14 cellular contexts compared by ENCODE assay signal in the genomic region with DNA sequence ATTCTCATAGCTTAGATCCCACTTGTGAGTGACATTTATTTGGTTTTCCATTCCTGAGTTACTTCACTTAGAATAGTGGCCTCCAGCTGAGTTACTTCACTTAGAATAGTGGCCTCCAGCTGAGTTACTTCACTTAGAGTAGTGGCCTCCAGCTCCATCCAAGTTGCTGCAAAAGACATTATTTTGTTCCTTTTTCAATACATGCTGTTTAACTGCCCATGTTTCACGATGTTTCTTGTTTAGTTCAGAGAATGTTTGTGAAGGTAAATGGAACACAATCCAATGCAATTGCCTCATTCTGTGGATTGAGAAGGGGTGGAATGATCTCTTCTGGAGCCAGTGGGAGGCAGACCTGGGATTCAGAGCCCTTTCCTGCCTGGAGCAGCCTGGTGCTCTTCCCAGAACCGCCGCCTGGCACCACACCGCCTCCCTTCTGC.
DNase-seq lines count a peak whose midpoint lies in the region; TF ChIP-seq lines count a peak whose summit lies in the region.
"Had no signal": no experiment of that assay in that cellular context is flagged by ENCODE, and none has a peak within 500 bp of the region (broad histone marks: within the 10 kb centered on the region; RNA-seq: fewer than 3 reads in every experiment).

No MANE protein-coding gene starts in this region.

- H3K4me3 ChIP-seq in A673 (ENCODE audit: low read depth, low read length, poor library complexity, severe bottlenecking) (no peak overlapping the region), HEK293 (ENCODE audit: low read depth, low read length) (no peak overlapping the region), PC-9 (no peak overlapping the region)
- H3K4me3 ChIP-seq: BLaER1 treated with 17β-estradiol and CSF1 and Interleukin-3, amounts not matched to agents 10 nM and 100 nM had no signal

- H3K79me2 ChIP-seq in PC-9 (ENCODE audit: low read depth): no peaks in the 10 kb centered on the region

- H3K4me2 ChIP-seq in PC-9: no peak overlapping the region
- H3K4me2 ChIP-seq: BLaER1 treated with 17β-estradiol and CSF1 and Interleukin-3, amounts not matched to agents 10 nM and 100 nM had no signal

- peaks cover 16% of the 10 kb centered on the region for H3K27me3 ChIP-seq in A673 (replicated peaks; ENCODE audit: insufficient read depth, low read depth, low read length, poor library complexity)
- peaks cover 20% of the 10 kb centered on the region; the same call in 1 of the 2 replicates for H3K27me3 ChIP-seq in PC-9 (ENCODE audit: insufficient read depth, low read depth)
- H3K27me3 ChIP-seq: BLaER1 treated with 17β-estradiol and CSF1 and Interleukin-3, amounts not matched to agents 10 nM and 100 nM had no signal

- BruUV-seq in A673 (replicated peaks; lab: Mats Ljungman, UMichigan) (no TSS peak), PC-9 (replicated peaks; lab: Mats Ljungman, UMichigan) (no TSS peak)

- H3F3A ChIP-seq in PC-9 (ENCODE audit: insufficient read depth, low read depth): no peaks in the 10 kb centered on the region

- no peaks in the 10 kb centered on the region for H3K36me3 ChIP-seq in A673 (ENCODE audit: insufficient read depth, low read length, poor library complexity, severe bottlenecking)
- H3K36me3 ChIP-seq in HEK293 (ENCODE audit: control insufficient read depth in 2 of 2, insufficient read depth in 1 of 2, low read length in 2 of 2): no peaks in the 10 kb centered on the region
- no peaks in the 10 kb centered on the region for H3K36me3 ChIP-seq in PC-9 (ENCODE audit: low read depth)
- H3K36me3 ChIP-seq: BLaER1 treated with 17β-estradiol and CSF1 and Interleukin-3, amounts not matched to agents 10 nM and 100 nM had no signal

- H4K20me1 ChIP-seq in PC-9 (ENCODE audit: insufficient read depth): no peaks in the 10 kb centered on the region
- H4K20me1 ChIP-seq: BLaER1 treated with 17β-estradiol and CSF1 and Interleukin-3, amounts not matched to agents 10 nM and 100 nM had no signal

- TF ChIP-seq CTCF in A673 (conservative IDR thresholded peaks at IDR 0.05; ENCODE audit: low read depth, low read length) (peak; percentile 28; the same call in 1 of the 2 replicates), HEK293 (tag by site-specific recombination; IDR thresholded peaks at IDR 0.05) (no peak; the same call in 1 of the 2 replicates), PC-9 (conservative IDR thresholded peaks at IDR 0.05) (no peak)

- peak; percentile 79 for DNase-seq in A673 (ENCODE audit: low spot score)
- no peak for DNase-seq in PC-9
- DNase-seq in iPS-NIHi7 (ENCODE audit: extremely low spot score): peak; percentile 39
- no peak for DNase-seq in SHP77 (lab: John Stamatoyannopoulos, UW)
- no peak for DNase-seq in pons (ENCODE audit: low spot score)
- DNase-seq in stimulated activated CD4-positive, alpha-beta T cell treated with anti-CD3 and anti-CD28 coated beads, Interleukin-4, amount 100 ng/mL, for 1 hour: no peak
- DNase-seq: 8988T; ACHN; Calu3; CD4-positive, CD25-positive, alpha-beta regulatory T cell; DMS 273 treated with DMSO at 0.1 percent for 48 hours; HCEC 1CT had no signal

- POLR2A ChIA-PET in A673 (lab: Charles Lee; ENCODE audit: low non-redundant PET): interaction anchor here (0.7 kb wide), 1 partner anchor 23 kb away, joined by 3 read pairs; no protein-coding TSS in a partner anchor
- POLR2A ChIA-PET in HEK293 (lab: Yijun Ruan, JAX): no interaction called here
- POLR2A ChIA-PET in PC-9 (lab: Charles Lee; ENCODE audit: unreplicated experiment): no interaction called here

- intact Hi-C loops in A673 (cut with micrococcal nuclease; ENCODE audit: unreplicated experiment): no loop called here
- intact Hi-C loops in PC-9 (cut with micrococcal nuclease; ENCODE audit: unreplicated experiment): no loop called here

- H2AFZ ChIP-seq in PC-9: peak overlapping the region; percentile 4; the same call in 1 of the 2 replicates

- H3K4me1 ChIP-seq in A673 (ENCODE audit: insufficient read depth, low read length, poor library complexity, severe bottlenecking) (peaks cover 15% of the 10 kb centered on the region), HEK293 (ENCODE audit: control insufficient read depth, insufficient read depth, low read length) (no peaks in the 10 kb centered on the region), PC-9 (replicated peaks; ENCODE audit: insufficient read depth) (no peaks in the 10 kb centered on the region)

- H3K9me3 ChIP-seq in A673 (ENCODE audit: low read depth, low read length, poor library complexity, severe bottlenecking) (no peaks in the 10 kb centered on the region), HEK293 (ENCODE audit: control insufficient read depth, insufficient read depth, low read depth, low read length) (no peaks in the 10 kb centered on the region), PC-9 (ENCODE audit: insufficient read depth, low read depth) (no peaks in the 10 kb centered on the region)

- no peak overlapping the region for H3K27ac ChIP-seq in A673 (ENCODE audit: low read depth, low read length, poor library complexity, severe bottlenecking)
- H3K27ac ChIP-seq in HEK293 (ENCODE audit: extremely low read depth, low read depth, low read length): no peak overlapping the region
- H3K27ac ChIP-seq in PC-9: no peak overlapping the region
- H3K27ac ChIP-seq: BLaER1 treated with 17β-estradiol and CSF1 and Interleukin-3, amounts not matched to agents 10 nM and 100 nM had no signal

- H3K9me2 ChIP-seq in PC-9 (ENCODE audit: insufficient read depth): no peaks in the 10 kb centered on the region

- CTCF ChIA-PET in A673 (lab: Charles Lee): interaction anchor here (0.9 kb wide), 2 partner anchors 23 to 235 kb away, joined by 3 to 4 read pairs; no protein-coding TSS in a partner anchor
- CTCF ChIA-PET in HEK293 (lab: Yijun Ruan, JAX): no interaction called here
- CTCF ChIA-PET in PC-9 (lab: Charles Lee): no interaction called here

TF ChIP-seq in HEK293, 187 proteins besides CTCF, POLR2A, EP300 and RAD21 (continues in another document):
- TF ChIP-seq, protein P1, sequence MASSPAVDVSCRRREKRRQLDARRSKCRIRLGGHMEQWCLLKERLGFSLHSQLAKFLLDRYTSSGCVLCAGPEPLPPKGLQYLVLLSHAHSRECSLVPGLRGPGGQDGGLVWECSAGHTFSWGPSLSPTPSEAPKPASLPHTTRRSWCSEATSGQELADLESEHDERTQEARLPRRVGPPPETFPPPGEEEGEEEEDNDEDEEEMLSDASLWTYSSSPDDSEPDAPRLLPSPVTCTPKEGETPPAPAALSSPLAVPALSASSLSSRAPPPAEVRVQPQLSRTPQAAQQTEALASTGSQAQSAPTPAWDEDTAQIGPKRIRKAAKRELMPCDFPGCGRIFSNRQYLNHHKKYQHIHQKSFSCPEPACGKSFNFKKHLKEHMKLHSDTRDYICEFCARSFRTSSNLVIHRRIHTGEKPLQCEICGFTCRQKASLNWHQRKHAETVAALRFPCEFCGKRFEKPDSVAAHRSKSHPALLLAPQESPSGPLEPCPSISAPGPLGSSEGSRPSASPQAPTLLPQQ (tag by site-specific recombination; IDR thresholded peaks at IDR 0.05): no peak
- TF ChIP-seq ZSCAN30 (tag by site-specific recombination; IDR thresholded peaks at IDR 0.05) (0 out of 2 replicates have a peak, but pooled peaks have one; percentile 26), KLF10 (tag by site-specific recombination; IDR thresholded peaks at IDR 0.05) (no peak), ZNF670 (tag by site-specific recombination; IDR thresholded peaks at IDR 0.05; ENCODE audit: low read depth) (no peak), ZIC2 (tag by site-specific recombination; IDR thresholded peaks at IDR 0.05) (peak; percentile 95), ZNF473 (tag by site-specific recombination; IDR thresholded peaks at IDR 0.05) (no peak), KLF1 (tag by site-specific recombination; IDR thresholded peaks at IDR 0.05) (no peak), SP7 (tag by site-specific recombination; IDR thresholded peaks at IDR 0.05) (no peak), ZNF2 (tag by site-specific recombination; IDR thresholded peaks at IDR 0.05) (no peak), SCRT1 (tag by site-specific recombination; IDR thresholded peaks at IDR 0.05; ENCODE audit: borderline replicate concordance) (0 out of 2 replicates have a peak, but pooled peaks have one; percentile 30), GLIS1 (tag by site-specific recombination; IDR thresholded peaks at IDR 0.05) (peak; percentile 92), ZNF791 (tag by site-specific recombination; IDR thresholded peaks at IDR 0.05) (no peak), ZNF214 (tag by site-specific recombination; IDR thresholded peaks at IDR 0.05; ENCODE audit: borderline replicate concordance) (no peak), ZNF548 (tag by site-specific recombination; IDR thresholded peaks at IDR 0.05) (no peak), ZNF701 (tag by site-specific recombination; IDR thresholded peaks at IDR 0.05) (no peak), ZNF785 (tag by site-specific recombination; IDR thresholded peaks at IDR 0.05) (no peak)
- TF ChIP-seq, protein P2, sequence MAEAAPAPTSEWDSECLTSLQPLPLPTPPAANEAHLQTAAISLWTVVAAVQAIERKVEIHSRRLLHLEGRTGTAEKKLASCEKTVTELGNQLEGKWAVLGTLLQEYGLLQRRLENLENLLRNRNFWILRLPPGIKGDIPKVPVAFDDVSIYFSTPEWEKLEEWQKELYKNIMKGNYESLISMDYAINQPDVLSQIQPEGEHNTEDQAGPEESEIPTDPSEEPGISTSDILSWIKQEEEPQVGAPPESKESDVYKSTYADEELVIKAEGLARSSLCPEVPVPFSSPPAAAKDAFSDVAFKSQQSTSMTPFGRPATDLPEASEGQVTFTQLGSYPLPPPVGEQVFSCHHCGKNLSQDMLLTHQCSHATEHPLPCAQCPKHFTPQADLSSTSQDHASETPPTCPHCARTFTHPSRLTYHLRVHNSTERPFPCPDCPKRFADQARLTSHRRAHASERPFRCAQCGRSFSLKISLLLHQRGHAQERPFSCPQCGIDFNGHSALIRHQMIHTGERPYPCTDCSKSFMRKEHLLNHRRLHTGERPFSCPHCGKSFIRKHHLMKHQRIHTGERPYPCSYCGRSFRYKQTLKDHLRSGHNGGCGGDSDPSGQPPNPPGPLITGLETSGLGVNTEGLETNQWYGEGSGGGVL (tag by site-specific recombination; IDR thresholded peaks at IDR 0.05): no peak
- TF ChIP-seq, protein P3, sequence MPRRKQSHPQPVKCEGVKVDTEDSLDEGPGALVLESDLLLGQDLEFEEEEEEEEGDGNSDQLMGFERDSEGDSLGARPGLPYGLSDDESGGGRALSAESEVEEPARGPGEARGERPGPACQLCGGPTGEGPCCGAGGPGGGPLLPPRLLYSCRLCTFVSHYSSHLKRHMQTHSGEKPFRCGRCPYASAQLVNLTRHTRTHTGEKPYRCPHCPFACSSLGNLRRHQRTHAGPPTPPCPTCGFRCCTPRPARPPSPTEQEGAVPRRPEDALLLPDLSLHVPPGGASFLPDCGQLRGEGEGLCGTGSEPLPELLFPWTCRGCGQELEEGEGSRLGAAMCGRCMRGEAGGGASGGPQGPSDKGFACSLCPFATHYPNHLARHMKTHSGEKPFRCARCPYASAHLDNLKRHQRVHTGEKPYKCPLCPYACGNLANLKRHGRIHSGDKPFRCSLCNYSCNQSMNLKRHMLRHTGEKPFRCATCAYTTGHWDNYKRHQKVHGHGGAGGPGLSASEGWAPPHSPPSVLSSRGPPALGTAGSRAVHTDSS (tag by site-specific recombination; IDR thresholded peaks at IDR 0.05): no peak

Comparison
In these comparisons a context has a peak if more than half of its experiments do, and no peak if none do; other contexts are left out.
1. DNase-seq: peak in A673 (single experiment) and iPS-NIHi7 (single experiment); none in PC-9 (0 of 2), SHP77 (0 of 2), pons (single experiment) and stimulated activated CD4-positive, alpha-beta T cell treated with anti-CD3 and anti-CD28 coated beads, Interleukin-4, amount 100 ng/mL, for 1 hour (single experiment).